Comparison of ENCODE assay signal across 14 cellular contexts in the genomic region with DNA sequence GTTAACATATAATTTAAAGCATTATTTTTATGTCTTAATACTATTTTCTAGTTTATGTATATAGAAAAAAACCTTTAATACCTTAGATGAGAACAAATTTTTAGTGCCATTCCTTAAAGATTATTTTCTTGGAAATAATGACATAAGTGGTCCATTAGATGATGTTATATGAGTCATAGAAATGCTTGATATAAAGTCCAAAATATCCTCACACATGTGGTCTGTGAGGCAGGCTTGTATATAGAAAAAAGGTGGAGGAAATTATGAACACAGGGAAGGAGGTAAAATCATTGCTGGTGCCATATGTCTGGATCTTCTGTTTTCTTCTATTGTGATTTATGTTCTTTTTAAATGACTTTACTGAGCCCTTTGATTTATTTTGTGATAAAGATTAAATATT.
DNase-seq lines count a peak whose midpoint lies in the region; ATAC-seq and TF ChIP-seq lines count a peak whose summit lies in the region.
"Had no signal": no experiment of that assay in that cellular context is flagged by ENCODE, and none has a peak within 500 bp of the region (broad histone marks: within the 10 kb centered on the region; RNA-seq: fewer than 3 reads in every experiment).

No MANE protein-coding gene starts in this region.

- intact Hi-C loops in Calu3 (cut with micrococcal nuclease; ENCODE audit: unreplicated experiment), result loop anchor here (5.0 kb wide), 1 partner anchor 42 kb away; no protein-coding TSS in a partner anchor

- H3K27me3 Mint-ChIP-seq in Calu3 (ENCODE audit: unreplicated experiment) (no peaks in the 10 kb centered on the region), osteocyte (ENCODE audit: unreplicated experiment) (no peaks in the 10 kb centered on the region)

- H3K4me3 ChIP-seq in brain microvascular endothelial cell (ENCODE audit: low read depth, low read length), result no peak overlapping the region

- no peak for ATAC-seq in GM18519 (IDR thresholded peaks at IDR 0.05; ENCODE audit: low FRiP score, unreplicated experiment)
- ATAC-seq: CD8-positive, alpha-beta T cell had no signal

- CTCF ChIA-PET in Calu3 (lab: Charles Lee), result no interaction called here

- H3K36me3 ChIP-seq in brain microvascular endothelial cell (replicated peaks), result no peaks in the 10 kb centered on the region

- peak overlapping the region; percentile 99 for H3K27ac ChIP-seq in brain microvascular endothelial cell

- H3K4me1 Mint-ChIP-seq in Calu3 (ENCODE audit: low read depth, unreplicated experiment), result peaks cover 22% of the 10 kb centered on the region
- H3K4me1 Mint-ChIP-seq in osteocyte (ENCODE audit: unreplicated experiment), result peaks cover 21% of the 10 kb centered on the region

- H3K27ac Mint-ChIP-seq in Calu3 (ENCODE audit: unreplicated experiment) (peak overlapping the region; percentile 20), osteocyte (ENCODE audit: unreplicated experiment) (peak overlapping the region; percentile 32)
- H3K27ac Mint-ChIP-seq: CD8-positive, alpha-beta T cell had no signal

- in situ Hi-C loops in brain microvascular endothelial cell (cut with HindIII; ENCODE audit: low pct_ligation_motif_present, low sequenced_read_pairs), result no loop called here

- peaks cover 2% of the 10 kb centered on the region for H3K9me3 Mint-ChIP-seq in Calu3 (ENCODE audit: low read depth, unreplicated experiment)
- H3K9me3 Mint-ChIP-seq in osteocyte (ENCODE audit: unreplicated experiment), result peaks cover 7% of the 10 kb centered on the region
- H3K9me3 Mint-ChIP-seq: CD8-positive, alpha-beta T cell had no signal

- no peaks in the 10 kb centered on the region for H3K27me3 ChIP-seq in brain microvascular endothelial cell (replicated peaks)

- DNase-seq in Calu3 (no peak), HT1080 (ENCODE audit: low read depth) (peak; percentile 23), brain microvascular endothelial cell (no peak), osteocyte (ENCODE audit: extremely low spot score, unreplicated experiment) (no peak), NCI-H446 treated with DMSO at 0.1 percent for 48 hours (lab: John Stamatoyannopoulos, UW) (no peak), 8988T (no peak)
- no peak for DNase-seq in activated CD8-positive, alpha-beta memory T cell treated with anti-CD3 and anti-CD28 coated beads, Interleukin-2, amount 50 U/mL, for 4 hours
- DNase-seq: CD8-positive, alpha-beta T cell; DND-41; MV-4-11; NCI-H1417 treated with DMSO at 0.1 percent for 48 hours; NCI-H1930; NK-92 treated with Interleukin-12 subunit alpha and Interleukin-12 subunit beta, amount 100 ng/mL, for 24 hours had no signal

- no TSS peak for BruUV-seq in Calu3 (replicated peaks; lab: Mats Ljungman, UMichigan)

- TF ChIP-seq CTCF in Calu3 (IDR thresholded peaks at IDR 0.05; ENCODE audit: unreplicated experiment) (no peak), brain microvascular endothelial cell (IDR thresholded peaks at IDR 0.05; ENCODE audit: low read depth, low read length, missing control alignments) (no peak), osteocyte (IDR thresholded peaks at IDR 0.05) (no peak)

- no peaks in the 10 kb centered on the region for H3K36me3 Mint-ChIP-seq in Calu3 (ENCODE audit: insufficient read depth, unreplicated experiment)
- H3K36me3 Mint-ChIP-seq in osteocyte (ENCODE audit: unreplicated experiment), result no peaks in the 10 kb centered on the region
- H3K36me3 Mint-ChIP-seq: CD8-positive, alpha-beta T cell had no signal

- H3K4me3 Mint-ChIP-seq in Calu3 (ENCODE audit: low read depth, unreplicated experiment) (no peak overlapping the region), osteocyte (ENCODE audit: unreplicated experiment) (no peak overlapping the region)
- H3K4me3 Mint-ChIP-seq: CD8-positive, alpha-beta T cell had no signal
